Comparison of ENCODE assay signal across 21 cellular contexts in genomic region chr9:34571180-34571800, GRCh38. TPM values are rescaled to one million over a fixed set of nuclear protein-coding genes. Genes with fewer than 3 reads are reported as not detected.
DNase-seq lines count a peak whose midpoint lies in the region; ATAC-seq, FAIRE-seq and TF ChIP-seq lines count a peak whose summit lies in the region.
"Had no signal": no experiment of that assay in that cellular context is flagged by ENCODE, and none has a peak within 500 bp of the region (broad histone marks: within the 10 kb centered on the region; RNA-seq: fewer than 3 reads in every experiment).

No MANE protein-coding gene starts in this region.

- CTCF ChIA-PET in HepG2 (lab: Yijun Ruan, JAX; ENCODE audit: low intra/inter-chr PET ratio, low total read pairs): no interaction called here

- no peaks in the 10 kb centered on the region for H3K79me2 ChIP-seq in HepG2 (ENCODE audit: insufficient read depth, low read length)

- BruUV-seq in HepG2 (replicated peaks; lab: Mats Ljungman, UMichigan): no TSS peak

- TF ChIP-seq RAD21 in HepG2 (CRISPR knock-in tag; IDR thresholded peaks at IDR 0.05): no peak

- H3K9me3 Mint-ChIP-seq in dendritic cell treated with granulocyte-macrophage colony-stimulating factor and Interleukin-4, amounts not matched to agents 40 ng/mL and 50 ng/mL, for 4 days: no peaks in the 10 kb centered on the region
- H3K9me3 Mint-ChIP-seq in nephron: no peaks in the 10 kb centered on the region
- no peaks in the 10 kb centered on the region for H3K9me3 Mint-ChIP-seq in activated T-cell treated with anti-CD3 and anti-CD28 coated beads, Interleukin-2, amount 50 U/mL, for 72 hours
- H3K9me3 Mint-ChIP-seq: stimulated activated naive CD8-positive, alpha-beta T cell treated with anti-CD3 and anti-CD28 coated beads, Interleukin-15, amount 100 ng/mL, for 72 hours had no signal

- no peaks in the 10 kb centered on the region for H3K9me3 ChIP-seq in right atrium auricular region
- H3K9me3 ChIP-seq in HepG2 (ENCODE audit: low read length): no peaks in the 10 kb centered on the region
- H3K9me3 ChIP-seq: BE2C, esophagus squamous epithelium, upper lobe of left lung had no signal

- H3K9ac ChIP-seq in HepG2 (ENCODE audit: insufficient read depth, low read depth, low read length): no peak overlapping the region
- H3K9ac ChIP-seq: GM23248 had no signal

- in situ Hi-C loops in HepG2 (cut with HindIII; ENCODE audit: extremely low pct_ligation_motif_present, low pct_unique_long_range_greater_than_20kb): no loop called here

- H3K27me3 ChIP-seq in right atrium auricular region (no peaks in the 10 kb centered on the region), HepG2 (ENCODE audit: control insufficient read depth in 1 of 2, insufficient read depth in 2 of 2, low read length in 2 of 2) (peaks cover 11 to 84% of the 10 kb centered on the region in 2 experiments)
- H3K27me3 ChIP-seq: BE2C had no signal

- no peak overlapping the region for H3K4me2 ChIP-seq in HepG2 (ENCODE audit: low read depth, low read length)

- H3K4me1 ChIP-seq in right atrium auricular region (peaks cover 0 to 35% of the 10 kb centered on the region in 2 donors), HepG2 (ENCODE audit: insufficient read depth, low read length) (no peaks in the 10 kb centered on the region)
- H3K4me1 ChIP-seq: upper lobe of left lung had no signal

- H3K27ac Mint-ChIP-seq in dendritic cell treated with granulocyte-macrophage colony-stimulating factor and Interleukin-4, amounts not matched to agents 40 ng/mL and 50 ng/mL, for 4 days: peak overlapping the region; percentile 1
- peak overlapping the region; percentile 83 to 96 (median 92) for H3K27ac Mint-ChIP-seq in nephron
- H3K27ac Mint-ChIP-seq in activated T-cell treated with anti-CD3 and anti-CD28 coated beads, Interleukin-2, amount 50 U/mL, for 72 hours: no peak overlapping the region

- TF ChIP-seq CTCF in right atrium auricular region (IDR thresholded peaks at IDR 0.05): no peak
- no peak for TF ChIP-seq CTCF in nephron (IDR thresholded peaks at IDR 0.05; ENCODE audit: unreplicated experiment in 3 of 3)
- TF ChIP-seq CTCF in HepG2 (CRISPR knock-in tag; IDR thresholded peaks at IDR 0.05): no peak

- H3K4me1 Mint-ChIP-seq in dendritic cell treated with granulocyte-macrophage colony-stimulating factor and Interleukin-4, amounts not matched to agents 40 ng/mL and 50 ng/mL, for 4 days (ENCODE audit: low read depth): no peaks in the 10 kb centered on the region
- H3K4me1 Mint-ChIP-seq in nephron: peaks cover 91% of the 10 kb centered on the region
- H3K4me1 Mint-ChIP-seq in activated T-cell treated with anti-CD3 and anti-CD28 coated beads, Interleukin-2, amount 50 U/mL, for 72 hours (ENCODE audit: low read depth): no peaks in the 10 kb centered on the region
- H3K4me1 Mint-ChIP-seq: stimulated activated naive CD8-positive, alpha-beta T cell treated with anti-CD3 and anti-CD28 coated beads, Interleukin-15, amount 100 ng/mL, for 72 hours had no signal

- POLR2A ChIA-PET in HepG2 (lab: Yijun Ruan, JAX): no interaction called here

- H4K20me1 ChIP-seq in HepG2 (ENCODE audit: insufficient read depth, low read length): no peaks in the 10 kb centered on the region

- H3K27me3 Mint-ChIP-seq in dendritic cell treated with granulocyte-macrophage colony-stimulating factor and Interleukin-4, amounts not matched to agents 40 ng/mL and 50 ng/mL, for 4 days: peaks cover 52% of the 10 kb centered on the region
- H3K27me3 Mint-ChIP-seq in nephron (ENCODE audit: low read depth): peaks cover 14% of the 10 kb centered on the region
- peaks cover 28% of the 10 kb centered on the region for H3K27me3 Mint-ChIP-seq in activated T-cell treated with anti-CD3 and anti-CD28 coated beads, Interleukin-2, amount 50 U/mL, for 72 hours (ENCODE audit: low read depth)

- no peak overlapping the region for H2AFZ ChIP-seq in HepG2 (ENCODE audit: low read length)
- H2AFZ ChIP-seq: GM23248 had no signal

- DNase-seq in left cardiac atrium (no peak), right atrium auricular region (ENCODE audit: low spot score) (no peak), HepG2 (ENCODE audit: low spot score) (no peak), NOMO-1 treated with dmso at 0.1 percent for 144 hours (lab: John Stamatoyannopoulos, UW; ENCODE audit: unreplicated experiment) (no peak)
- DNase-seq in activated CD8-positive, alpha-beta memory T cell treated with anti-CD3 and anti-CD28 coated beads, Interleukin-2, amount 50 U/mL, for 48 hours: no peak
- no peak for DNase-seq in activated T-cell treated with anti-CD3 and anti-CD28 coated beads, Interleukin-2, amount 50 U/mL, for 72 hours
- DNase-seq: activated CD8-positive, alpha-beta memory T cell treated with anti-CD3 and anti-CD28 coated beads, Interleukin-2, amount 50 U/mL, for 4 hours; activated effector memory CD4-positive, alpha-beta T cell treated with anti-CD3 and anti-CD28 coated beads, Interleukin-2, amount 50 U/mL, for 16 hours; DND-41; esophagus squamous epithelium; GM23248; mesendoderm; NCI-H1417 treated with DMSO at 0.1 percent for 48 hours; stimulated activated CD4-positive, alpha-beta T cell treated with anti-CD3 and anti-CD28 coated beads, Interleukin-12 subunit alpha, Interleukin-12 subunit beta, amount 100 ng/mL, for 4 hours; stimulated activated naive CD8-positive, alpha-beta T cell treated with anti-CD3 and anti-CD28 coated beads, Interleukin-15, amount 100 ng/mL, for 72 hours; upper lobe of left lung had no signal

- TF ChIP-seq EP300 in HepG2 (IDR thresholded peaks at IDR 0.05; ENCODE audit: low read depth in 2 of 2, low read length in 2 of 2) (no peak), HepG2 (CRISPR knock-in tag; IDR thresholded peaks at IDR 0.05; ENCODE audit: borderline replicate concordance) (no peak)

- no peak overlapping the region for H3K4me3 Mint-ChIP-seq in dendritic cell treated with granulocyte-macrophage colony-stimulating factor and Interleukin-4, amounts not matched to agents 40 ng/mL and 50 ng/mL, for 4 days
- H3K4me3 Mint-ChIP-seq in nephron: peak overlapping the region; percentile 43 to 55 (median 44)
- no peak overlapping the region for H3K4me3 Mint-ChIP-seq in activated T-cell treated with anti-CD3 and anti-CD28 coated beads, Interleukin-2, amount 50 U/mL, for 72 hours
- H3K4me3 Mint-ChIP-seq: stimulated activated naive CD8-positive, alpha-beta T cell treated with anti-CD3 and anti-CD28 coated beads, Interleukin-15, amount 100 ng/mL, for 72 hours had no signal

- WGBS in HepG2 (ENCODE audit: low lambda C conversion rate): 14% methylated on average over 13 of the region's 16 CpGs

- no peak overlapping the region for H3K4me3 ChIP-seq in right atrium auricular region
- no peak overlapping the region for H3K4me3 ChIP-seq in HepG2 (replicated peaks in 1 of 3; ENCODE audit: insufficient read depth in 1 of 3, low read depth in 2 of 3, low read length in 3 of 3)
- H3K4me3 ChIP-seq: esophagus squamous epithelium, GM23248, upper lobe of left lung had no signal

- FAIRE-seq in HepG2 (lab: Jason Lieb, UNC): no peak

- no peaks in the 10 kb centered on the region for H3K36me3 ChIP-seq in right atrium auricular region
- H3K36me3 ChIP-seq in HepG2 (replicated peaks in 1 of 2; ENCODE audit: control insufficient read depth in 1 of 2, insufficient read depth in 2 of 2, low read length in 2 of 2): no peaks in the 10 kb centered on the region
- H3K36me3 ChIP-seq: esophagus squamous epithelium, upper lobe of left lung had no signal

- intact Hi-C loops in left cardiac atrium (cut with DNase I): no loop called here
- intact Hi-C loops in dendritic cell treated with granulocyte-macrophage colony-stimulating factor and Interleukin-4, amounts not matched to agents 40 ng/mL and 50 ng/mL, for 4 days (cut with micrococcal nuclease): no loop called here
- intact Hi-C loops in HepG2 (cut with micrococcal nuclease; ENCODE audit: unreplicated experiment): no loop called here

- ATAC-seq in left cardiac atrium (peak; percentile 4 to 12), HepG2 (no peak)
- no peak for ATAC-seq in activated T-cell treated with anti-CD3 and anti-CD28 coated beads, Interleukin-2, amount 50 U/mL, for 72 hours (replicated peaks in 1 of 2)
- ATAC-seq: stimulated activated naive CD8-positive, alpha-beta T cell treated with anti-CD3 and anti-CD28 coated beads, Interleukin-15, amount 100 ng/mL, for 72 hours had no signal

- no peak overlapping the region for H3K27ac ChIP-seq in right atrium auricular region
- H3K27ac ChIP-seq in HepG2 (ENCODE audit: extremely low read length, insufficient read depth, low read length): no peak overlapping the region
- H3K27ac ChIP-seq: esophagus squamous epithelium, GM23248, HL-60, upper lobe of left lung had no signal

- H3K36me3 Mint-ChIP-seq in dendritic cell treated with granulocyte-macrophage colony-stimulating factor and Interleukin-4, amounts not matched to agents 40 ng/mL and 50 ng/mL, for 4 days (ENCODE audit: low read depth): no peaks in the 10 kb centered on the region
- H3K36me3 Mint-ChIP-seq in nephron (ENCODE audit: low read depth): peaks cover 14% of the 10 kb centered on the region
- no peaks in the 10 kb centered on the region for H3K36me3 Mint-ChIP-seq in activated T-cell treated with anti-CD3 and anti-CD28 coated beads, Interleukin-2, amount 50 U/mL, for 72 hours (ENCODE audit: insufficient read depth in 2 of 2)

- TF ChIP-seq POLR2A in HepG2 (IDR thresholded peaks at IDR 0.05; ENCODE audit: insufficient read depth in 1 of 2, low read depth in 2 of 2, low read length in 2 of 2): no peak

RNA-seq across cellular contexts. Expression of gene CNTFR, which starts 18.2 kb away (rescaled TPM):
- total RNA-seq in left cardiac atrium (10 to 100 TPM; 21.3 to 45.3 TPM), right atrium auricular region (10 to 100 TPM in 1 of 2 donors, 1 to 10 TPM in 1; 6.6 to 23.3 TPM), HepG2 (2016; rRNA removed; fragmentation: Illumina TruSeq; extraction: Trizol) (not detected in 2 replicates)
- total RNA-seq in HepG2 (2016; cell fraction: cytosol; rRNA removed; fragmentation: Illumina TruSeq; extraction: Trizol; ENCODE audit: low read depth): not detected in 2 replicates
- not detected in 2 replicates for total RNA-seq in HepG2 (2016; cell fraction: insoluble cytoplasmic fraction; rRNA removed; fragmentation: Illumina TruSeq; extraction: Trizol)
- total RNA-seq in HepG2 (2016; cell fraction: membrane; rRNA removed; fragmentation: Illumina TruSeq; extraction: Trizol): not detected in 2 replicates
- not detected in 2 replicates for total RNA-seq in HepG2 (2016; cell fraction: nucleus; rRNA removed; fragmentation: Illumina TruSeq; extraction: Trizol)
- not detected in 2 replicates for polyA plus RNA-seq in HepG2 (2011; rRNA removed)
- polyA plus RNA-seq in HepG2 (2011; cell fraction: cytosol; rRNA removed): not detected in 2 replicates
- polyA plus RNA-seq in HepG2 (2011; cell fraction: nucleus; rRNA removed): not detected in 2 replicates
- polyA plus RNA-seq in HepG2 (2012): not detected in 2 replicates
- not detected in 2 replicates for polyA plus RNA-seq in HepG2 (2016; cell fraction: cytosol; fragmentation: Illumina TruSeq; extraction: Trizol; ENCODE audit: low read depth)
- polyA plus RNA-seq in HepG2 (2016; cell fraction: insoluble cytoplasmic fraction; fragmentation: Illumina TruSeq; extraction: Trizol; ENCODE audit: low read depth): not detected in 2 replicates
- not detected in 2 replicates for polyA plus RNA-seq in HepG2 (2016; cell fraction: membrane; fragmentation: Illumina TruSeq; extraction: Trizol; ENCODE audit: low read depth)
- polyA plus RNA-seq in HepG2 (2016; cell fraction: nucleus; fragmentation: Illumina TruSeq; extraction: Trizol; ENCODE audit: insufficient read depth, low read depth): not detected in 2 replicates
- polyA minus RNA-seq in HepG2 (2011; rRNA and poly(A)+ RNA removed; ENCODE audit: low replicate concordance): 0.34 TPM in 1 of 2 replicates, not detected in the other
- polyA minus RNA-seq in HepG2 (2011; cell fraction: cytosol; rRNA and poly(A)+ RNA removed): not detected in 2 replicates
- polyA minus RNA-seq in HepG2 (2011; cell fraction: nucleus; rRNA and poly(A)+ RNA removed): not detected in 2 replicates
- not detected for total RNA-seq in activated T-cell treated with anti-CD3 and anti-CD28 coated beads, Interleukin-2, amount 50 U/mL, for 72 hours
- total RNA-seq: GM23248 had no signal
- polyA plus RNA-seq: GM23248 had no signal

RNA-seq across cellular contexts. Expression of gene RPP25L, which starts 40.6 kb away (rescaled TPM):
- total RNA-seq in left cardiac atrium: 10 to 100 TPM; 20.8 to 27.8 TPM
- 10 to 100 TPM; 29.9 to 49.2 TPM for total RNA-seq in right atrium auricular region
- 24.5 and 32.1 TPM in 2 replicates for total RNA-seq in HepG2 (2016; rRNA removed; fragmentation: Illumina TruSeq; extraction: Trizol)
- 11.7 and 12.9 TPM in 2 replicates for total RNA-seq in HepG2 (2016; cell fraction: cytosol; rRNA removed; fragmentation: Illumina TruSeq; extraction: Trizol; ENCODE audit: low read depth)
- 25.9 and 30.1 TPM in 2 replicates for total RNA-seq in HepG2 (2016; cell fraction: insoluble cytoplasmic fraction; rRNA removed; fragmentation: Illumina TruSeq; extraction: Trizol)
- total RNA-seq in HepG2 (2016; cell fraction: membrane; rRNA removed; fragmentation: Illumina TruSeq; extraction: Trizol): 15.6 and 18.9 TPM in 2 replicates
- total RNA-seq in HepG2 (2016; cell fraction: nucleus; rRNA removed; fragmentation: Illumina TruSeq; extraction: Trizol): 10.0 and 12.4 TPM in 2 replicates
- 27.3 and 31.2 TPM in 2 replicates for polyA plus RNA-seq in HepG2 (2011; rRNA removed)
- 27.2 and 38.8 TPM in 2 replicates for polyA plus RNA-seq in HepG2 (2011; cell fraction: cytosol; rRNA removed)
- polyA plus RNA-seq in HepG2 (2011; cell fraction: nucleus; rRNA removed): 14.2 and 16.4 TPM in 2 replicates
- polyA plus RNA-seq in HepG2 (2012): 15.8 and 18.2 TPM in 2 replicates
- polyA plus RNA-seq in HepG2 (2016; cell fraction: cytosol; fragmentation: Illumina TruSeq; extraction: Trizol; ENCODE audit: low read depth): 11.0 and 13.0 TPM in 2 replicates
- 26.3 and 26.5 TPM in 2 replicates for polyA plus RNA-seq in HepG2 (2016; cell fraction: insoluble cytoplasmic fraction; fragmentation: Illumina TruSeq; extraction: Trizol; ENCODE audit: low read depth)
- 11.2 and 12.0 TPM in 2 replicates for polyA plus RNA-seq in HepG2 (2016; cell fraction: membrane; fragmentation: Illumina TruSeq; extraction: Trizol; ENCODE audit: low read depth)
- polyA plus RNA-seq in HepG2 (2016; cell fraction: nucleus; fragmentation: Illumina TruSeq; extraction: Trizol; ENCODE audit: insufficient read depth, low read depth): 13.1 and 17.9 TPM in 2 replicates
- polyA minus RNA-seq in HepG2 (2011; rRNA and poly(A)+ RNA removed; ENCODE audit: low replicate concordance): 17.6 and 31.0 TPM in 2 replicates
- polyA minus RNA-seq in HepG2 (2011; cell fraction: cytosol; rRNA and poly(A)+ RNA removed): 11.2 and 11.8 TPM in 2 replicates
- 5.3 and 5.7 TPM in 2 replicates for polyA minus RNA-seq in HepG2 (2011; cell fraction: nucleus; rRNA and poly(A)+ RNA removed)
- total RNA-seq in activated T-cell treated with anti-CD3 and anti-CD28 coated beads, Interleukin-2, amount 50 U/mL, for 72 hours: 10 to 100 TPM; 25.0 to 31.8 TPM

RNA-seq across cellular contexts. Expression of gene ENHO, which starts 48.5 kb away (rescaled TPM):
- total RNA-seq in left cardiac atrium (under 1 TPM; 0.56 to 0.60 TPM), right atrium auricular region (under 1 TPM in 1 of 2 donors, not detected in 1; 0.75 TPM), HepG2 (2016; rRNA removed; fragmentation: Illumina TruSeq; extraction: Trizol) (0.51 and 0.60 TPM in 2 replicates)
- total RNA-seq in HepG2 (2016; cell fraction: cytosol; rRNA removed; fragmentation: Illumina TruSeq; extraction: Trizol; ENCODE audit: low read depth): 3.5 and 4.0 TPM in 2 replicates
- 0.64 and 0.91 TPM in 2 replicates for total RNA-seq in HepG2 (2016; cell fraction: insoluble cytoplasmic fraction; rRNA removed; fragmentation: Illumina TruSeq; extraction: Trizol)
- total RNA-seq in HepG2 (2016; cell fraction: membrane; rRNA removed; fragmentation: Illumina TruSeq; extraction: Trizol): 2.4 and 2.5 TPM in 2 replicates
- 0.47 TPM in 1 of 2 replicates, not detected in the other for total RNA-seq in HepG2 (2016; cell fraction: nucleus; rRNA removed; fragmentation: Illumina TruSeq; extraction: Trizol)
- 0.08 TPM in 1 of 2 replicates, not detected in the other for polyA plus RNA-seq in HepG2 (2011; rRNA removed)
- polyA plus RNA-seq in HepG2 (2011; cell fraction: cytosol; rRNA removed): 0.07 TPM in 1 of 2 replicates, not detected in the other
- polyA plus RNA-seq in HepG2 (2011; cell fraction: nucleus; rRNA removed): not detected in 2 replicates
- polyA plus RNA-seq in HepG2 (2012): not detected in 2 replicates
- 5.9 and 6.4 TPM in 2 replicates for polyA plus RNA-seq in HepG2 (2016; cell fraction: cytosol; fragmentation: Illumina TruSeq; extraction: Trizol; ENCODE audit: low read depth)
- 0.51 and 0.62 TPM in 2 replicates for polyA plus RNA-seq in HepG2 (2016; cell fraction: insoluble cytoplasmic fraction; fragmentation: Illumina TruSeq; extraction: Trizol; ENCODE audit: low read depth)
- 3.4 and 3.8 TPM in 2 replicates for polyA plus RNA-seq in HepG2 (2016; cell fraction: membrane; fragmentation: Illumina TruSeq; extraction: Trizol; ENCODE audit: low read depth)
- 0.77 TPM in 1 of 2 replicates, not detected in the other for polyA plus RNA-seq in HepG2 (2016; cell fraction: nucleus; fragmentation: Illumina TruSeq; extraction: Trizol; ENCODE audit: insufficient read depth, low read depth)
- polyA minus RNA-seq in HepG2 (2011; rRNA and poly(A)+ RNA removed; ENCODE audit: low replicate concordance): not detected in 2 replicates
- polyA minus RNA-seq in HepG2 (2011; cell fraction: cytosol; rRNA and poly(A)+ RNA removed): not detected in 2 replicates
- not detected in 2 replicates for polyA minus RNA-seq in HepG2 (2011; cell fraction: nucleus; rRNA and poly(A)+ RNA removed)
- total RNA-seq in activated T-cell treated with anti-CD3 and anti-CD28 coated beads, Interleukin-2, amount 50 U/mL, for 72 hours: under 1 TPM in 1 of 2 donors, not detected in 1; 0.23 TPM
- total RNA-seq: GM23248 had no signal
- polyA plus RNA-seq: GM23248 had no signal

RNA-seq across cellular contexts. Expression of gene DCTN3, which starts 49.0 kb away (rescaled TPM):
- total RNA-seq in left cardiac atrium (100 to 1,000 TPM in 1 of 2 donors, 10 to 100 TPM in 1; 93.6 to 109 TPM), right atrium auricular region (100 to 1,000 TPM in 1 of 2 donors, 10 to 100 TPM in 1; 59.1 to 154 TPM), HepG2 (2016; rRNA removed; fragmentation: Illumina TruSeq; extraction: Trizol) (27.4 and 30.8 TPM in 2 replicates)
- 11.0 and 11.1 TPM in 2 replicates for total RNA-seq in HepG2 (2016; cell fraction: cytosol; rRNA removed; fragmentation: Illumina TruSeq; extraction: Trizol; ENCODE audit: low read depth)
- total RNA-seq in HepG2 (2016; cell fraction: insoluble cytoplasmic fraction; rRNA removed; fragmentation: Illumina TruSeq; extraction: Trizol): 29.0 and 29.5 TPM in 2 replicates
- total RNA-seq in HepG2 (2016; cell fraction: membrane; rRNA removed; fragmentation: Illumina TruSeq; extraction: Trizol): 15.9 and 16.4 TPM in 2 replicates
- total RNA-seq in HepG2 (2016; cell fraction: nucleus; rRNA removed; fragmentation: Illumina TruSeq; extraction: Trizol): 15.7 and 15.9 TPM in 2 replicates
- polyA plus RNA-seq in HepG2 (2011; rRNA removed): 32.8 and 34.5 TPM in 2 replicates
- polyA plus RNA-seq in HepG2 (2011; cell fraction: cytosol; rRNA removed): 32.8 and 40.8 TPM in 2 replicates
- polyA plus RNA-seq in HepG2 (2011; cell fraction: nucleus; rRNA removed): 36.1 and 42.7 TPM in 2 replicates
- polyA plus RNA-seq in HepG2 (2012): 27.8 and 28.4 TPM in 2 replicates
- polyA plus RNA-seq in HepG2 (2016; cell fraction: cytosol; fragmentation: Illumina TruSeq; extraction: Trizol; ENCODE audit: low read depth): 15.7 and 17.6 TPM in 2 replicates
- 38.4 and 45.3 TPM in 2 replicates for polyA plus RNA-seq in HepG2 (2016; cell fraction: insoluble cytoplasmic fraction; fragmentation: Illumina TruSeq; extraction: Trizol; ENCODE audit: low read depth)
- 19.8 and 22.1 TPM in 2 replicates for polyA plus RNA-seq in HepG2 (2016; cell fraction: membrane; fragmentation: Illumina TruSeq; extraction: Trizol; ENCODE audit: low read depth)
- polyA plus RNA-seq in HepG2 (2016; cell fraction: nucleus; fragmentation: Illumina TruSeq; extraction: Trizol; ENCODE audit: insufficient read depth, low read depth): 37.1 and 38.5 TPM in 2 replicates
- polyA minus RNA-seq in HepG2 (2011; rRNA and poly(A)+ RNA removed; ENCODE audit: low replicate concordance): 25.6 and 63.0 TPM in 2 replicates
- polyA minus RNA-seq in HepG2 (2011; cell fraction: cytosol; rRNA and poly(A)+ RNA removed): 6.0 and 6.2 TPM in 2 replicates
- 17.4 and 23.5 TPM in 2 replicates for polyA minus RNA-seq in HepG2 (2011; cell fraction: nucleus; rRNA and poly(A)+ RNA removed)
- 10 to 100 TPM; 75.6 to 79.2 TPM for total RNA-seq in activated T-cell treated with anti-CD3 and anti-CD28 coated beads, Interleukin-2, amount 50 U/mL, for 72 hours

RNA-seq across cellular contexts. Expression of gene ARID3C, which starts 57.6 kb away (rescaled TPM):
- not detected for total RNA-seq in left cardiac atrium
- total RNA-seq in right atrium auricular region: not detected
- not detected in 2 replicates for total RNA-seq in HepG2 (2016; rRNA removed; fragmentation: Illumina TruSeq; extraction: Trizol)
- total RNA-seq in HepG2 (2016; cell fraction: cytosol; rRNA removed; fragmentation: Illumina TruSeq; extraction: Trizol; ENCODE audit: low read depth): not detected in 2 replicates
- not detected in 2 replicates for total RNA-seq in HepG2 (2016; cell fraction: insoluble cytoplasmic fraction; rRNA removed; fragmentation: Illumina TruSeq; extraction: Trizol)
- total RNA-seq in HepG2 (2016; cell fraction: membrane; rRNA removed; fragmentation: Illumina TruSeq; extraction: Trizol): not detected in 2 replicates
- not detected in 2 replicates for total RNA-seq in HepG2 (2016; cell fraction: nucleus; rRNA removed; fragmentation: Illumina TruSeq; extraction: Trizol)
- polyA plus RNA-seq in HepG2 (2011; rRNA removed): not detected in 2 replicates
- polyA plus RNA-seq in HepG2 (2011; cell fraction: cytosol; rRNA removed): not detected in 2 replicates
- polyA plus RNA-seq in HepG2 (2011; cell fraction: nucleus; rRNA removed): 0.17 and 0.34 TPM in 2 replicates
- 0.12 TPM in 1 of 2 replicates, not detected in the other for polyA plus RNA-seq in HepG2 (2012)
- not detected in 2 replicates for polyA plus RNA-seq in HepG2 (2016; cell fraction: cytosol; fragmentation: Illumina TruSeq; extraction: Trizol; ENCODE audit: low read depth)
- not detected in 2 replicates for polyA plus RNA-seq in HepG2 (2016; cell fraction: insoluble cytoplasmic fraction; fragmentation: Illumina TruSeq; extraction: Trizol; ENCODE audit: low read depth)
- not detected in 2 replicates for polyA plus RNA-seq in HepG2 (2016; cell fraction: membrane; fragmentation: Illumina TruSeq; extraction: Trizol; ENCODE audit: low read depth)
- polyA plus RNA-seq in HepG2 (2016; cell fraction: nucleus; fragmentation: Illumina TruSeq; extraction: Trizol; ENCODE audit: insufficient read depth, low read depth): 0.45 TPM in 1 of 2 replicates, not detected in the other
- not detected in 2 replicates for polyA minus RNA-seq in HepG2 (2011; rRNA and poly(A)+ RNA removed; ENCODE audit: low replicate concordance)
- polyA minus RNA-seq in HepG2 (2011; cell fraction: cytosol; rRNA and poly(A)+ RNA removed): not detected in 2 replicates
- not detected in 2 replicates for polyA minus RNA-seq in HepG2 (2011; cell fraction: nucleus; rRNA and poly(A)+ RNA removed)
- total RNA-seq in activated T-cell treated with anti-CD3 and anti-CD28 coated beads, Interleukin-2, amount 50 U/mL, for 72 hours: under 1 TPM; 0.16 to 0.29 TPM
- total RNA-seq: A673, esophagus squamous epithelium, upper lobe of left lung had no signal
- polyA plus RNA-seq: GM23248 had no signal

Comparison
In these comparisons a context has a peak if more than half of its experiments do, and no peak if none do; other contexts are left out.
1. ATAC-seq: peak in left cardiac atrium (2 of 2); none in HepG2 (single experiment) and activated T-cell treated with anti-CD3 and anti-CD28 coated beads, Interleukin-2, amount 50 U/mL, for 72 hours (0 of 2).
2. H3K4me3 Mint-ChIP-seq: peak in nephron (3 of 3); none in dendritic cell treated with granulocyte-macrophage colony-stimulating factor and Interleukin-4, amounts not matched to agents 40 ng/mL and 50 ng/mL, for 4 days (single experiment) and activated T-cell treated with anti-CD3 and anti-CD28 coated beads, Interleukin-2, amount 50 U/mL, for 72 hours (0 of 2).
3. RNA of gene CNTFR, which starts 18.2 kb away (total RNA-seq): 21.3 to 45.3 TPM in left cardiac atrium and 6.6 to 23.3 TPM in right atrium auricular region; not detected in activated T-cell treated with anti-CD3 and anti-CD28 coated beads, Interleukin-2, amount 50 U/mL, for 72 hours and not detected in HepG2; every median in the first group is over 4 times any median in the second.